Comparison of ENCODE assay signal across 1 cellular context in the genomic region with DNA sequence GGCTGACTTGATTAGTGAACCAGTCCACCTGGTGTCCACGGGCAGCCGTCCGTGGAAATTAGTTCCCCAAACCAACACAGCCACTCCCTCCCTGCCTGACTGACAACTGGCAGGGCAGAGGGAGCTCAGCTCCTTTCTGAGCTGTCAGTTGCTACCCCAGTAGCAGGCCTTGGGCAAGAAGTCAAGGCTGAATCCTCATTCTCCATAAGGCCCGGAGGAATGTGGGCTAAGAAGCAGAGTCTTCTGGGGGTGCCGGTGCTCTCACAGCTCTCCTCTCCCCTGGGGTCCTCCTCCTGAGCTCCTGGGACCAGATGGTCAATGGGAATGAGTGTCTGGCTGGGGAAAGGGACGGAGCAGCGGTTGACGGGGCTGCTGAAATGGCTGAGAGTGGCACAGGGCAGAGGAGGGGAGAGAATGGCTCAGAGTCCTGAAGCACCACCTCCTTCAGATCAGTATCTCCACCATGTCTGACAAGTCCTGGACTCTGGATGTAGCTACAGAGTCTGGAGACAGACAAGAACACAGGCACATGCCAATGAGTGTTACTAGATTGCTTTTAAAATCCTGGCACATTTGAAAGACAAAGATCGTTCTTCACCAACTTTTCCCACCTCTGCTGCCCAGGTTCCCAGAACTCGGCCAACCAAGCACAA.
TF ChIP-seq lines count a peak whose summit lies in the region.

No MANE protein-coding gene starts in this region.

TF ChIP-seq in IMR-90, 13 proteins besides CTCF, POLR2A, EP300 and RAD21:
- TF ChIP-seq SMC3 (IDR thresholded peaks at IDR 0.05; ENCODE audit: low read depth, low read length) (no peak), FOS (IDR thresholded peaks at IDR 0.05; ENCODE audit: low read depth, low read length) (no peak)
